Comparison of ENCODE assay signal across 8 cellular contexts in genomic region chr9:95874989-95875304, GRCh38. TPM values are rescaled to one million over a fixed set of nuclear protein-coding genes. Genes with fewer than 3 reads are reported as not detected.
A peak's percentile ranks its signal among the peaks of the same experiment; 100 is the strongest.
DNase-seq lines count a peak whose midpoint lies in the region; ATAC-seq and TF ChIP-seq lines count a peak whose summit lies in the region.

No MANE protein-coding gene starts in this region.

- peaks cover 4% of the 10 kb centered on the region for H3K9me3 Mint-ChIP-seq in activated CD4-positive, alpha-beta T cell treated with anti-CD3 and anti-CD28 coated beads for 36 hours (ENCODE audit: low read depth)

- DNase-seq in DMS79 treated with DMSO at 0.1 percent for 48 hours (lab: John Stamatoyannopoulos, UW) (peak; percentile 17), DMS79 (lab: John Stamatoyannopoulos, UW) (no peak), MG63 (peak; percentile 62), choroid plexus epithelial cell (ENCODE audit: low read depth) (peak; percentile 50), lung (ENCODE audit: low spot score) (peak; percentile 48)
- peak; percentile 83 for DNase-seq in activated CD4-positive, alpha-beta T cell treated with anti-CD3 and anti-CD28 coated beads for 36 hours
- peak; percentile 43 to 60 for DNase-seq in stimulated activated CD8-positive, alpha-beta memory T cell treated with anti-CD3 and anti-CD28 coated beads, Interleukin-15, amount 100 ng/mL, for 48 hours (ENCODE audit: low read depth in 2 of 2)

- ATAC-seq in activated CD4-positive, alpha-beta T cell treated with anti-CD3 and anti-CD28 coated beads for 36 hours: peak; percentile 28
- no peak for ATAC-seq in lung (ENCODE audit: insufficient read depth, low FRiP score)
- ATAC-seq in GM18520 (IDR thresholded peaks at IDR 0.05; ENCODE audit: unreplicated experiment): no peak

- no peaks in the 10 kb centered on the region for H3K27me3 ChIP-seq in MG63
- H3K27me3 ChIP-seq in lung (ENCODE audit: control insufficient read depth, insufficient read depth): no peaks in the 10 kb centered on the region

- H3K4me1 ChIP-seq in lung (ENCODE audit: control insufficient read depth in 2 of 2, insufficient read depth in 2 of 2, low read length in 2 of 2): peaks cover 1 to 12% of the 10 kb centered on the region in 2 donors

- intact Hi-C loops in activated CD4-positive, alpha-beta T cell treated with anti-CD3 and anti-CD28 coated beads for 36 hours (cut with DNase I, micrococcal nuclease): loop anchor here (1.0 to 5.0 kb wide), 14 partner anchors 23 to 902 kb away; partner anchors contain the start of genes FANCC (in 1 of the 2), ZNF367 (in 1 of the 2) and ZNF510 (in 1 of the 2)

- no peak overlapping the region for H3K4me3 ChIP-seq in MG63
- no peak overlapping the region for H3K4me3 ChIP-seq in choroid plexus epithelial cell (ENCODE audit: low read depth, low read length)
- H3K4me3 ChIP-seq in lung: peak overlapping the region; percentile 91

- POLR2A ChIA-PET in activated CD4-positive, alpha-beta T cell treated with anti-CD3 and anti-CD28 coated beads for 36 hours (lab: Charles Lee): interaction anchor here (0.7 kb wide), 1 partner anchor 602 kb away, joined by 3 read pairs; no protein-coding TSS in a partner anchor

- peaks cover 43% of the 10 kb centered on the region for H3K36me3 ChIP-seq in MG63
- no peaks in the 10 kb centered on the region for H3K36me3 ChIP-seq in lung (ENCODE audit: control insufficient read depth in 2 of 2, insufficient read depth in 2 of 2, low read length in 2 of 2)

- no peak overlapping the region for H3K27ac Mint-ChIP-seq in activated CD4-positive, alpha-beta T cell treated with anti-CD3 and anti-CD28 coated beads for 36 hours

- no peak overlapping the region for H3K4me3 Mint-ChIP-seq in activated CD4-positive, alpha-beta T cell treated with anti-CD3 and anti-CD28 coated beads for 36 hours

- peaks cover 43% of the 10 kb centered on the region for H3K36me3 Mint-ChIP-seq in activated CD4-positive, alpha-beta T cell treated with anti-CD3 and anti-CD28 coated beads for 36 hours (ENCODE audit: low read depth)

- H3K9me3 ChIP-seq in MG63 (peaks cover 8% of the 10 kb centered on the region), lung (ENCODE audit: control insufficient read depth in 2 of 2, insufficient read depth in 1 of 2, low read length in 1 of 2) (no peaks in the 10 kb centered on the region)

- WGBS in lung, 2 donors: 0 to 1% methylated on average over 20 of the region's 20 CpGs

- peaks cover 16% of the 10 kb centered on the region for H3K4me1 Mint-ChIP-seq in activated CD4-positive, alpha-beta T cell treated with anti-CD3 and anti-CD28 coated beads for 36 hours

- H3K27ac ChIP-seq in lung (ENCODE audit: low read depth in 1 of 2, low read length in 1 of 2): peak overlapping the region in 1 of 2 donors; percentile 99

- CTCF ChIA-PET in activated CD4-positive, alpha-beta T cell treated with anti-CD3 and anti-CD28 coated beads for 36 hours (lab: Charles Lee): interaction anchor here (0.9 to 1.2 kb wide), 2 partner anchors 9 to 14 kb away, joined by 3 to 4 read pairs; no protein-coding TSS in a partner anchor

- no peaks in the 10 kb centered on the region for H3K27me3 Mint-ChIP-seq in activated CD4-positive, alpha-beta T cell treated with anti-CD3 and anti-CD28 coated beads for 36 hours

- no peak for TF ChIP-seq CTCF in choroid plexus epithelial cell (conservative IDR thresholded peaks at IDR 0.05; ENCODE audit: low read depth, low read length)
- TF ChIP-seq CTCF in lung (IDR thresholded peaks at IDR 0.05; ENCODE audit: control extremely low read depth, extremely low read depth): no peak

RNA-seq across cellular contexts. Expression of gene ERCC6L2, which starts 0.5 kb away (rescaled TPM):
- 24.2 and 36.3 TPM in 2 replicates for total RNA-seq in MG63 (2014; rRNA removed; shearing (Covaris generic); ENCODE audit: low replicate concordance)
- 10 to 100 TPM; 24.0 to 25.9 TPM for total RNA-seq in activated CD4-positive, alpha-beta T cell treated with anti-CD3 and anti-CD28 coated beads for 36 hours
- 100 to 1,000 TPM in 1 of 2 donors, 10 to 100 TPM in 1; 37.4 to 125 TPM for total RNA-seq in lung
- 10 to 100 TPM in 1 of 2 donors, 1 to 10 TPM in 1; 4.3 to 11.7 TPM for polyA plus RNA-seq in lung
